Comparison of ENCODE assay signal across 8 cellular contexts in genomic region chr2:227033471-227034148, GRCh38.
DNase-seq lines count a peak whose midpoint lies in the region; ATAC-seq and TF ChIP-seq lines count a peak whose summit lies in the region.

No MANE protein-coding gene starts in this region.

- H3K27me3 ChIP-seq in SJCRH30, result no peaks in the 10 kb centered on the region

- H3K36me3 ChIP-seq in SJCRH30, result no peaks in the 10 kb centered on the region

- no peak overlapping the region for H3K4me3 Mint-ChIP-seq in osteocyte (ENCODE audit: unreplicated experiment)

- peaks cover 4% of the 10 kb centered on the region for H3K27me3 Mint-ChIP-seq in osteocyte (ENCODE audit: unreplicated experiment)

- H3K27ac Mint-ChIP-seq in osteocyte (ENCODE audit: unreplicated experiment), result no peak overlapping the region

- H3K4me1 ChIP-seq in SJCRH30, result no peaks in the 10 kb centered on the region

- no peaks in the 10 kb centered on the region for H3K9me3 ChIP-seq in SJCRH30 (replicated peaks)

- ATAC-seq in GM18519 (IDR thresholded peaks at IDR 0.05; ENCODE audit: low FRiP score, unreplicated experiment) (peak; percentile 65), HG03064 (IDR thresholded peaks at IDR 0.05; ENCODE audit: low read depth, unreplicated experiment) (peak; percentile 88), HG03521 (IDR thresholded peaks at IDR 0.05; ENCODE audit: unreplicated experiment) (no peak)

- DNase-seq in COLO829 (ENCODE audit: low spot score), result peak; percentile 45
- DNase-seq in SJCRH30, result peak; percentile 21 to 43
- no peak for DNase-seq in epithelial cell of proximal tubule (ENCODE audit: low read depth)
- no peak for DNase-seq in osteocyte (ENCODE audit: extremely low spot score, unreplicated experiment)
- DNase-seq in COR-L47 (lab: John Stamatoyannopoulos, UW), result no peak

- H3K4me3 ChIP-seq in SJCRH30 (no peak overlapping the region), epithelial cell of proximal tubule (ENCODE audit: low read depth, low read length) (no peak overlapping the region)

- H3K36me3 Mint-ChIP-seq in osteocyte (ENCODE audit: unreplicated experiment), result no peaks in the 10 kb centered on the region

- H3K4me1 Mint-ChIP-seq in osteocyte (ENCODE audit: unreplicated experiment), result no peaks in the 10 kb centered on the region

- H3K27ac ChIP-seq in SJCRH30, result no peak overlapping the region

- H3K9me3 Mint-ChIP-seq in osteocyte (ENCODE audit: unreplicated experiment), result no peaks in the 10 kb centered on the region

- TF ChIP-seq CTCF in epithelial cell of proximal tubule (conservative IDR thresholded peaks at IDR 0.05; ENCODE audit: low read depth, low read length) (peak; percentile 95), osteocyte (IDR thresholded peaks at IDR 0.05) (peak; percentile 59)

Comparison
In these comparisons a context has a peak if more than half of its experiments do, and no peak if none do; other contexts are left out.
1. DNase-seq: peak in COLO829 (single experiment) and SJCRH30 (2 of 2); none in epithelial cell of proximal tubule (single experiment), osteocyte (single experiment) and COR-L47 (single experiment).